19 cellular contexts compared by ENCODE assay signal in genomic region chr2:28544069-28544346, GRCh38. TPM values are rescaled to one million over a fixed set of nuclear protein-coding genes. Genes with fewer than 3 reads are reported as not detected.
DNase-seq lines count a peak whose midpoint lies in the region; ATAC-seq lines count a peak whose summit lies in the region.
"Had no signal": no experiment of that assay in that cellular context is flagged by ENCODE, and none has a peak within 500 bp of the region (broad histone marks: within the 10 kb centered on the region; RNA-seq: fewer than 3 reads in every experiment).

No MANE protein-coding gene starts in this region.

- DNase-seq in CD8-positive, alpha-beta memory T cell: no peak
- DNase-seq in central memory CD8-positive, alpha-beta T cell (ENCODE audit: low spot score in 2 of 2): no peak
- no peak for DNase-seq in natural killer cell treated with Interleukin-12 subunit alpha and Interleukin-12 subunit beta and Interleukin-15 and Interleukin-18, amount 100 ng/mL, for 72 hours (ENCODE audit: low spot score)
- DNase-seq in stimulated activated CD4-positive, alpha-beta T cell treated with anti-CD3 and anti-CD28 coated beads, Interleukin-2, amount 100 ng/mL, for 24 hours: no peak
- DNase-seq in hypothalamus (lab: John Stamatoyannopoulos, UW): no peak
- DNase-seq: activated gamma-delta T cell; Calu3; KG1; midbrain; NCI-H2081; occipital lobe; stimulated activated CD4-positive, alpha-beta T cell treated with anti-CD3 and anti-CD28 coated beads, Interleukin-2, amount 100 ng/mL, for 48 hours had no signal

- no peak overlapping the region for H3K27ac ChIP-seq in CD8-positive, alpha-beta memory T cell (ENCODE audit: low read depth, low read length)
- peak overlapping the region; percentile 60 for H3K27ac ChIP-seq in HUES48 (ENCODE audit: low read depth, low read length)
- H3K27ac ChIP-seq: HL-60, WERI-Rb-1 had no signal

- CTCF ChIA-PET in CD8-positive, alpha-beta memory T cell (lab: Charles Lee): no interaction called here

- no peaks in the 10 kb centered on the region for H3K9me3 Mint-ChIP-seq in CD8-positive, alpha-beta memory T cell
- no peaks in the 10 kb centered on the region for H3K9me3 Mint-ChIP-seq in central memory CD8-positive, alpha-beta T cell
- no peaks in the 10 kb centered on the region for H3K9me3 Mint-ChIP-seq in natural killer cell treated with Interleukin-12 subunit alpha and Interleukin-12 subunit beta and Interleukin-15 and Interleukin-18, amount 100 ng/mL, for 72 hours
- H3K9me3 Mint-ChIP-seq: T-cell had no signal

- peaks cover 40 to 45% (median 42%) of the 10 kb centered on the region in 3 donors for H3K4me1 Mint-ChIP-seq in CD8-positive, alpha-beta memory T cell
- H3K4me1 Mint-ChIP-seq in central memory CD8-positive, alpha-beta T cell: peaks cover 39% of the 10 kb centered on the region
- peaks cover 37 to 45% of the 10 kb centered on the region in 2 donors for H3K4me1 Mint-ChIP-seq in natural killer cell treated with Interleukin-12 subunit alpha and Interleukin-12 subunit beta and Interleukin-15 and Interleukin-18, amount 100 ng/mL, for 72 hours (ENCODE audit: low read depth in 2 of 2)

- no peaks in the 10 kb centered on the region for H3K36me3 Mint-ChIP-seq in CD8-positive, alpha-beta memory T cell
- peaks cover 2% of the 10 kb centered on the region for H3K36me3 Mint-ChIP-seq in central memory CD8-positive, alpha-beta T cell (ENCODE audit: insufficient read depth)
- H3K36me3 Mint-ChIP-seq in natural killer cell treated with Interleukin-12 subunit alpha and Interleukin-12 subunit beta and Interleukin-15 and Interleukin-18, amount 100 ng/mL, for 72 hours: no peaks in the 10 kb centered on the region
- H3K36me3 Mint-ChIP-seq: T-cell had no signal

- H3K27ac Mint-ChIP-seq in CD8-positive, alpha-beta memory T cell: peak overlapping the region in 5 of 8 donors; percentile 89 to 98 (median 95)
- peak overlapping the region; percentile 76 for H3K27ac Mint-ChIP-seq in central memory CD8-positive, alpha-beta T cell (ENCODE audit: low read depth)
- peak overlapping the region; percentile 80 for H3K27ac Mint-ChIP-seq in natural killer cell treated with Interleukin-12 subunit alpha and Interleukin-12 subunit beta and Interleukin-15 and Interleukin-18, amount 100 ng/mL, for 72 hours

- H3K9me3 ChIP-seq in CD8-positive, alpha-beta memory T cell (ENCODE audit: low read length): no peaks in the 10 kb centered on the region
- no peaks in the 10 kb centered on the region for H3K9me3 ChIP-seq in HUES48 (ENCODE audit: control insufficient read depth, insufficient read depth, low read length)
- H3K9me3 ChIP-seq: colonic mucosa had no signal

- H3K4me3 ChIP-seq in CD8-positive, alpha-beta memory T cell (ENCODE audit: low read length): no peak overlapping the region
- H3K4me3 ChIP-seq in HUES48 (ENCODE audit: low read depth, low read length): no peak overlapping the region
- H3K4me3 ChIP-seq: colonic mucosa had no signal

- peaks cover 4 to 5% of the 10 kb centered on the region in 2 donors for H3K27me3 Mint-ChIP-seq in CD8-positive, alpha-beta memory T cell
- peaks cover 18% of the 10 kb centered on the region for H3K27me3 Mint-ChIP-seq in central memory CD8-positive, alpha-beta T cell
- H3K27me3 Mint-ChIP-seq in natural killer cell treated with Interleukin-12 subunit alpha and Interleukin-12 subunit beta and Interleukin-15 and Interleukin-18, amount 100 ng/mL, for 72 hours: peaks cover 0 to 2% of the 10 kb centered on the region in 2 donors

- no peak overlapping the region for H3K9ac ChIP-seq in HUES48 (ENCODE audit: low read depth, low read length)

- H3K4me3 Mint-ChIP-seq in CD8-positive, alpha-beta memory T cell: no peak overlapping the region
- no peak overlapping the region for H3K4me3 Mint-ChIP-seq in central memory CD8-positive, alpha-beta T cell
- peak overlapping the region; percentile 75 for H3K4me3 Mint-ChIP-seq in natural killer cell treated with Interleukin-12 subunit alpha and Interleukin-12 subunit beta and Interleukin-15 and Interleukin-18, amount 100 ng/mL, for 72 hours

- H3K4me1 ChIP-seq in CD8-positive, alpha-beta memory T cell (ENCODE audit: insufficient read depth, low read length): peaks cover 43% of the 10 kb centered on the region
- no peaks in the 10 kb centered on the region for H3K4me1 ChIP-seq in HUES48 (ENCODE audit: control insufficient read depth, insufficient read depth, low read length)

- H3K27me3 ChIP-seq in CD8-positive, alpha-beta memory T cell (ENCODE audit: insufficient read depth, low read length, poor library complexity, severe bottlenecking): no peaks in the 10 kb centered on the region
- no peaks in the 10 kb centered on the region for H3K27me3 ChIP-seq in HUES48 (ENCODE audit: control insufficient read depth, insufficient read depth, low read length)
- H3K27me3 ChIP-seq: colonic mucosa had no signal

- POLR2A ChIA-PET in CD8-positive, alpha-beta memory T cell (lab: Charles Lee): no interaction called here

- ATAC-seq in central memory CD8-positive, alpha-beta T cell (replicated peaks; ENCODE audit: extremely low read depth, poor library complexity, severe bottlenecking): no peak
- ATAC-seq in natural killer cell treated with Interleukin-12 subunit alpha and Interleukin-12 subunit beta and Interleukin-15 and Interleukin-18, amount 100 ng/mL, for 72 hours: no peak
- no peak for ATAC-seq in GM18861 (IDR thresholded peaks at IDR 0.05; ENCODE audit: unreplicated experiment)
- ATAC-seq: HCT116 had no signal

- H3K36me3 ChIP-seq in CD8-positive, alpha-beta memory T cell (ENCODE audit: insufficient read depth, low read length): no peaks in the 10 kb centered on the region
- no peaks in the 10 kb centered on the region for H3K36me3 ChIP-seq in HUES48 (ENCODE audit: control insufficient read depth, insufficient read depth, low read length)
- H3K36me3 ChIP-seq: colonic mucosa, WERI-Rb-1 had no signal

RNA-seq across cellular contexts. Expression of gene PLB1, which starts 48.1 kb away (rescaled TPM):
- total RNA-seq in CD8-positive, alpha-beta memory T cell: under 1 TPM; 0.35 to 0.39 TPM
- polyA plus RNA-seq in CD8-positive, alpha-beta memory T cell: 0.16 TPM
- total RNA-seq in natural killer cell treated with Interleukin-12 subunit alpha and Interleukin-12 subunit beta and Interleukin-15 and Interleukin-18, amount 100 ng/mL, for 72 hours: under 1 TPM; 0.88 to 0.98 TPM
